25 cellular contexts compared by ENCODE assay signal in genomic region chr15:24318981-24319380, GRCh38.
"Had no signal": no experiment of that assay in that cellular context is flagged by ENCODE, and none has a peak within 500 bp of the region (broad histone marks: within the 10 kb centered on the region; RNA-seq: fewer than 3 reads in every experiment).

No MANE protein-coding gene starts in this region.

- H3K27me3 Mint-ChIP-seq: activated naive CD4-positive, alpha-beta T cell treated with anti-CD3 and anti-CD28 coated beads, Interleukin-2, amount 10 ng/mL, durations not matched to agents 7 days and 5 days; activated naive CD8-positive, alpha-beta T cell treated with anti-CD3 and anti-CD28 coated beads, Interleukin-2, amount 10 ng/mL, durations not matched to agents 7 days and 5 days; natural killer cell treated with Interleukin-12 subunit alpha and Interleukin-12 subunit beta and Interleukin-15 and Interleukin-18, amount 100 ng/mL, for 72 hours; T-helper 17 cell had no signal

- H3K27ac ChIP-seq: colonic mucosa, left lung, right lobe of liver, testis, transverse colon, WERI-Rb-1 had no signal

- H3K4me3 Mint-ChIP-seq: activated naive CD4-positive, alpha-beta T cell treated with anti-CD3 and anti-CD28 coated beads, Interleukin-2, amount 10 ng/mL, durations not matched to agents 7 days and 5 days; activated naive CD8-positive, alpha-beta T cell treated with anti-CD3 and anti-CD28 coated beads, Interleukin-2, amount 10 ng/mL, durations not matched to agents 7 days and 5 days; natural killer cell treated with Interleukin-12 subunit alpha and Interleukin-12 subunit beta and Interleukin-15 and Interleukin-18, amount 100 ng/mL, for 72 hours; T-helper 17 cell had no signal

- H3K4me1 ChIP-seq: colonic mucosa, left lung, right lobe of liver, testis had no signal

- H3K4me3 ChIP-seq: colonic mucosa, esophagus muscularis mucosa, left lung, lung, mucosa of descending colon, right lobe of liver, testis, transverse colon had no signal

- H3K36me3 ChIP-seq: colonic mucosa, esophagus muscularis mucosa, left lung, right lobe of liver, transverse colon, WERI-Rb-1 had no signal

- H3K27me3 ChIP-seq: colonic mucosa, esophagus muscularis mucosa, left lung, right lobe of liver, testis, transverse colon had no signal

- H3K9me3 Mint-ChIP-seq: activated naive CD4-positive, alpha-beta T cell treated with anti-CD3 and anti-CD28 coated beads, Interleukin-2, amount 10 ng/mL, durations not matched to agents 7 days and 5 days had no signal

- FAIRE-seq: astrocyte had no signal

- H3K27ac Mint-ChIP-seq: activated naive CD4-positive, alpha-beta T cell treated with anti-CD3 and anti-CD28 coated beads, Interleukin-2, amount 10 ng/mL, durations not matched to agents 7 days and 5 days; activated naive CD8-positive, alpha-beta T cell treated with anti-CD3 and anti-CD28 coated beads, Interleukin-2, amount 10 ng/mL, durations not matched to agents 7 days and 5 days; natural killer cell treated with Interleukin-12 subunit alpha and Interleukin-12 subunit beta and Interleukin-15 and Interleukin-18, amount 100 ng/mL, for 72 hours; T-helper 17 cell had no signal

- H3K36me3 Mint-ChIP-seq: activated naive CD4-positive, alpha-beta T cell treated with anti-CD3 and anti-CD28 coated beads, Interleukin-2, amount 10 ng/mL, durations not matched to agents 7 days and 5 days; activated naive CD8-positive, alpha-beta T cell treated with anti-CD3 and anti-CD28 coated beads, Interleukin-2, amount 10 ng/mL, durations not matched to agents 7 days and 5 days; natural killer cell treated with Interleukin-12 subunit alpha and Interleukin-12 subunit beta and Interleukin-15 and Interleukin-18, amount 100 ng/mL, for 72 hours had no signal

- H3K4me1 Mint-ChIP-seq: activated naive CD4-positive, alpha-beta T cell treated with anti-CD3 and anti-CD28 coated beads, Interleukin-2, amount 10 ng/mL, durations not matched to agents 7 days and 5 days; activated naive CD8-positive, alpha-beta T cell treated with anti-CD3 and anti-CD28 coated beads, Interleukin-2, amount 10 ng/mL, durations not matched to agents 7 days and 5 days; T-helper 17 cell had no signal

- DNase-seq: activated CD4-positive, alpha-beta T cell treated with anti-CD3 and anti-CD28 coated beads for 48 hours; activated CD4-positive, alpha-beta T cell treated with anti-CD3 and anti-CD28 coated beads, Interleukin-2, amount 50 U/mL, for 48 hours; activated CD8-positive, alpha-beta memory T cell treated with anti-CD3 and anti-CD28 coated beads for 24 hours; activated gamma-delta T cell; activated naive CD4-positive, alpha-beta T cell treated with anti-CD3 and anti-CD28 coated beads, Interleukin-2, amount 10 ng/mL, durations not matched to agents 7 days and 5 days; activated naive CD8-positive, alpha-beta T cell treated with anti-CD3 and anti-CD28 coated beads, Interleukin-2, amount 10 ng/mL, durations not matched to agents 7 days and 5 days; colonic mucosa; effector CD8-positive, alpha-beta T cell; foreskin melanocyte; kidney glomerular epithelial cell; left lung; mucosa of descending colon; posterior cingulate gyrus; right lobe of liver; stimulated activated CD4-positive, alpha-beta T cell treated with anti-CD3 and anti-CD28 coated beads, Interleukin-2, amount 100 ng/mL, for 48 hours; stimulated activated naive CD4-positive, alpha-beta T cell treated with Interleukin-2 at 50 U/mL for 16 hours; T-helper 17 cell; T1000; testis; transverse colon; WERI-Rb-1 had no signal

- H3K9me3 ChIP-seq: colonic mucosa, esophagus muscularis mucosa, left lung, mucosa of descending colon, right lobe of liver, testis, transverse colon had no signal
